Comparison of ENCODE assay signal across 18 cellular contexts in the genomic region with DNA sequence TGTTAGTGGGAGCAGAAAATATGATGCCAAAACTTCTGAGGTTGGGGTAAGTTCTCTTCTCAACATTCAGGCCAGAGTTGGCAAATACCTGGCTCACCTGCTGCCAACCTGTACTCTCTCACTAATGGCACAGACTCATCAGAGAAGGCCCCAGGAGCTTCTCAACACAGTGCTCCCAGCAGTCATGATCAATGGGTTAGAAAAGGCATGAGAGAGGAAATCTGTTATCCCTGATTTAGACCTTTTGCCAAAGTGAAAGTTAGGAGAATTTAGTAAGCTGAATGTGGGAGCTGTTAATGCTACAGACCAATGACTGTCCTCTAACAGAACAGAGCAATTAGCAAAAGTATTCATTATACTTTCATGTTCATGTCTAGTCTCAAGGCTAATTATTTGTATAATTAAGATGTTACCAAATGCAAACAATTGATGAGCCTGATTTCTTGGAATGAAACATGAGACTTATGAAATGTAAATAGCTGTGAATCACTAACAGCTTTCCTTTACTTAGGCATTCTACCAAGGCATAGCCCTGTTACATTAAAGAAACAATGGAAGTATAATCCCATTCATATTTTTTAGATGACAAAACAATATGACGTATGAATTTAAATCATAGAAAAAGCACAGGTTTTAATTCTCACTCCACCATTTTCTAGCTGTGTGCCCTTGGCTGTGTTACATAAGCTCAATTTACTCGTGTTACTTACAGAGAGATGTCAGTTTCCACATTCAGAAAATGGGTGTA.
DNase-seq lines count a peak whose midpoint lies in the region; ATAC-seq, FAIRE-seq and TF ChIP-seq lines count a peak whose summit lies in the region.
"Had no signal": no experiment of that assay in that cellular context is flagged by ENCODE, and none has a peak within 500 bp of the region (broad histone marks: within the 10 kb centered on the region; RNA-seq: fewer than 3 reads in every experiment).

No MANE protein-coding gene starts in this region.

- H3K9me3 ChIP-seq in IMR-90 (ENCODE audit: control insufficient read depth, insufficient read depth, low read length) (no peaks in the 10 kb centered on the region), mammary epithelial cell (replicated peaks; ENCODE audit: insufficient read depth, low read length) (no peaks in the 10 kb centered on the region)

- H3K14ac ChIP-seq in IMR-90 (replicated peaks; ENCODE audit: low read depth, low read length): peak overlapping the region; percentile 46

- H3K9ac ChIP-seq in IMR-90 (ENCODE audit: low read depth, low read length): peak overlapping the region; percentile 65
- H3K9ac ChIP-seq in mammary epithelial cell (ENCODE audit: insufficient read depth, low read length): no peak overlapping the region

- H3K79me1 ChIP-seq in IMR-90 (ENCODE audit: low read depth in 1 of 2, low read length in 2 of 2): no peaks in the 10 kb centered on the region

- H3K27ac ChIP-seq in IMR-90 (ENCODE audit: insufficient read depth, low read length): peak overlapping the region; percentile 89
- H3K27ac ChIP-seq in mammary epithelial cell (ENCODE audit: insufficient read depth, low read depth, low read length): peak overlapping the region; percentile 47
- no peak overlapping the region for H3K27ac ChIP-seq in foreskin keratinocyte

- FAIRE-seq in frontal cortex (lab: Jason Lieb, UNC): no peak

- H2BK20ac ChIP-seq in IMR-90 (ENCODE audit: low read depth, low read length): peak overlapping the region; percentile 60

- H3K23ac ChIP-seq in IMR-90 (ENCODE audit: low read depth, low read length): 0 out of 2 replicates have a peak overlapping the region, but pooled peaks have one; percentile 10

- H3K9me1 ChIP-seq in IMR-90 (ENCODE audit: insufficient read depth, low read length): peaks cover 3% of the 10 kb centered on the region; the same call in 1 of the 2 replicates

- H3K4me1 ChIP-seq in IMR-90 (ENCODE audit: control insufficient read depth, insufficient read depth, low read length) (peaks cover 17% of the 10 kb centered on the region), mammary epithelial cell (ENCODE audit: insufficient read depth, low read length) (peaks cover 19% of the 10 kb centered on the region), foreskin keratinocyte (peaks cover 6% of the 10 kb centered on the region)

- dilution Hi-C loops in IMR-90 (cut with HindIII; ENCODE audit: low sequenced_read_pairs, unreplicated experiment): no loop called here
- dilution Hi-C loops in mammary epithelial cell (cut with HindIII; ENCODE audit: low sequenced_read_pairs): no loop called here

- no peaks in the 10 kb centered on the region for H3K36me3 ChIP-seq in IMR-90 (ENCODE audit: control insufficient read depth, insufficient read depth, low read length)
- no peaks in the 10 kb centered on the region for H3K36me3 ChIP-seq in mammary epithelial cell (ENCODE audit: insufficient read depth, low read length)

- H3K4me1 Mint-ChIP-seq in activated CD4-positive, alpha-beta memory T cell treated with anti-CD3 and anti-CD28 coated beads, Interleukin-2, amount 10 ng/mL, durations not matched to agents 7 days and 5 days: no peaks in the 10 kb centered on the region

- H4K20me1 ChIP-seq in IMR-90 (ENCODE audit: insufficient read depth, low read length): no peaks in the 10 kb centered on the region
- H4K20me1 ChIP-seq in mammary epithelial cell (ENCODE audit: insufficient read depth, low read length): no peaks in the 10 kb centered on the region

- no peaks in the 10 kb centered on the region for H3K27me3 ChIP-seq in IMR-90 (ENCODE audit: control insufficient read depth, insufficient read depth, low read length)
- H3K27me3 ChIP-seq in mammary epithelial cell (ENCODE audit: insufficient read depth, low read length): no peaks in the 10 kb centered on the region
- no peaks in the 10 kb centered on the region for H3K27me3 ChIP-seq in foreskin keratinocyte

- H2AK5ac ChIP-seq in IMR-90 (ENCODE audit: low read depth, low read length): peak overlapping the region; percentile 76

- H3K4me2 ChIP-seq in IMR-90 (ENCODE audit: low read depth, low read length) (peak overlapping the region; percentile 85), mammary epithelial cell (ENCODE audit: insufficient read depth, low read depth, low read length) (peak overlapping the region; percentile 48)

- no peaks in the 10 kb centered on the region for H3K79me2 ChIP-seq in mammary epithelial cell (ENCODE audit: insufficient read depth, low read length)

- H2AFZ ChIP-seq in IMR-90 (replicated peaks; ENCODE audit: low read length, poor library complexity) (peak overlapping the region; percentile 68), mammary epithelial cell (ENCODE audit: low read depth, low read length) (peak overlapping the region; percentile 65)

- H3K27ac Mint-ChIP-seq in activated CD4-positive, alpha-beta memory T cell treated with anti-CD3 and anti-CD28 coated beads, Interleukin-2, amount 10 ng/mL, durations not matched to agents 7 days and 5 days: no peak overlapping the region
- H3K27ac Mint-ChIP-seq: activated T-cell treated with anti-CD3 and anti-CD28 coated beads, Interleukin-2, amount 50 U/mL, for 24 hours had no signal

- H4K5ac ChIP-seq in IMR-90 (ENCODE audit: low read depth, low read length): peak overlapping the region; percentile 92

- H3K4me3 ChIP-seq in AG10803 (ENCODE audit: low read length): no peak overlapping the region; the same call in 1 of the 2 replicates
- H3K4me3 ChIP-seq in IMR-90 (ENCODE audit: insufficient read depth, low read depth, low read length): no peak overlapping the region; the same call in 1 of the 2 replicates
- no peak overlapping the region for H3K4me3 ChIP-seq in mammary epithelial cell (replicated peaks in 1 of 3; ENCODE audit: insufficient read depth in 1 of 3, low read depth in 2 of 3, low read length in 3 of 3)
- H3K4me3 ChIP-seq: skin epidermis had no signal

- CTCF ChIA-PET in IMR-90 (lab: Yijun Ruan, JAX) (interaction anchor here (0.8 kb wide), 1 partner anchor 9 kb away, joined by 3 read pairs; no protein-coding TSS in a partner anchor), mammary epithelial cell (lab: Charles Lee; ENCODE audit: low non-redundant PET) (no interaction called here)
- CTCF ChIA-PET in activated CD4-positive, alpha-beta memory T cell treated with anti-CD3 and anti-CD28 coated beads, Interleukin-2, amount 10 ng/mL, durations not matched to agents 7 days and 5 days (lab: Charles Lee): interaction anchor here (0.6 kb wide), 1 partner anchor 155 kb away, joined by 3 read pairs; no protein-coding TSS in a partner anchor

- intact Hi-C loops in IMR-90 (cut with micrococcal nuclease): no loop called here
- intact Hi-C loops in mammary epithelial cell (cut with micrococcal nuclease): no loop called here

- no peak overlapping the region; the same call in 1 of the 2 replicates for H3K56ac ChIP-seq in IMR-90 (ENCODE audit: extremely low read depth, insufficient read depth, low read length)

- no peak for TF ChIP-seq POLR2A in IMR-90 (IDR thresholded peaks at IDR 0.05; ENCODE audit: low read depth, low read length)

- peak overlapping the region; percentile 38 to 79 for H4K8ac ChIP-seq in IMR-90 (ENCODE audit: low read depth in 2 of 2, low read length in 2 of 2)

- peak overlapping the region; percentile 90 for H2BK5ac ChIP-seq in IMR-90 (ENCODE audit: low read depth, low read length, poor library complexity, severe bottlenecking)

- no peaks in the 10 kb centered on the region for H3K36me3 Mint-ChIP-seq in activated CD4-positive, alpha-beta memory T cell treated with anti-CD3 and anti-CD28 coated beads, Interleukin-2, amount 10 ng/mL, durations not matched to agents 7 days and 5 days (ENCODE audit: low read depth)

- no peaks in the 10 kb centered on the region for H3K9me3 Mint-ChIP-seq in activated CD4-positive, alpha-beta memory T cell treated with anti-CD3 and anti-CD28 coated beads, Interleukin-2, amount 10 ng/mL, durations not matched to agents 7 days and 5 days
- H3K9me3 Mint-ChIP-seq: activated T-cell treated with anti-CD3 and anti-CD28 coated beads, Interleukin-2, amount 50 U/mL, for 24 hours had no signal

- DNase-seq in AG10803 (ENCODE audit: low read depth) (peak; percentile 31), IMR-90 (peak; percentile 76), mammary epithelial cell (peak; percentile 20), foreskin keratinocyte (peak in 1 of 2 donors; percentile 53), frontal cortex (ENCODE audit: low spot score in 2 of 2) (no peak), NCI-H1092 treated with DMSO at 0.1 percent for 48 hours (lab: John Stamatoyannopoulos, UW) (no peak), midbrain (lab: John Stamatoyannopoulos, UW) (no peak)
- no peak for DNase-seq in activated CD4-positive, alpha-beta memory T cell treated with anti-CD3 and anti-CD28 coated beads, Interleukin-2, amount 10 ng/mL, durations not matched to agents 7 days and 5 days
- DNase-seq: activated CD4-positive, alpha-beta T cell treated with anti-CD3 and anti-CD28 coated beads, Interleukin-2, amount 50 U/mL, for 4 hours; activated T-cell treated with anti-CD3 and anti-CD28 coated beads, Interleukin-2, amount 50 U/mL, for 24 hours; DMS 273 treated with DMSO at 0.1 percent for 48 hours; erythroblast; KBM-7; NCI-H1417 treated with DMSO at 0.1 percent for 48 hours; NCI-H2227 treated with DMSO at 0.1 percent for 48 hours; occipital lobe; stimulated activated naive CD4-positive, alpha-beta T cell had no signal

- H2BK120ac ChIP-seq in IMR-90 (ENCODE audit: low read depth, low read length): peak overlapping the region; percentile 77

- no peak overlapping the region for H3K4me3 Mint-ChIP-seq in activated CD4-positive, alpha-beta memory T cell treated with anti-CD3 and anti-CD28 coated beads, Interleukin-2, amount 10 ng/mL, durations not matched to agents 7 days and 5 days
- H3K4me3 Mint-ChIP-seq: activated T-cell treated with anti-CD3 and anti-CD28 coated beads, Interleukin-2, amount 50 U/mL, for 24 hours had no signal

- BruUV-seq in IMR-90 (replicated peaks; lab: Mats Ljungman, UMichigan) (no TSS peak), mammary epithelial cell (replicated peaks; lab: Mats Ljungman, UMichigan) (no TSS peak)

- no peak for TF ChIP-seq RAD21 in IMR-90 (IDR thresholded peaks at IDR 0.05; ENCODE audit: low read length)

- H4K91ac ChIP-seq in IMR-90 (ENCODE audit: insufficient read depth, low read depth, low read length): peak overlapping the region; percentile 78

- H2AK9ac ChIP-seq in IMR-90 (replicated peaks; ENCODE audit: low read depth, low read length, poor library complexity): peak overlapping the region; percentile 18

- H3K18ac ChIP-seq in IMR-90 (ENCODE audit: low read depth, low read length): peak overlapping the region; percentile 95

- POLR2A ChIA-PET in IMR-90 (lab: Charles Lee; ENCODE audit: unreplicated experiment): no interaction called here
- POLR2A ChIA-PET in activated CD4-positive, alpha-beta memory T cell treated with anti-CD3 and anti-CD28 coated beads, Interleukin-2, amount 10 ng/mL, durations not matched to agents 7 days and 5 days (lab: Charles Lee): interaction anchor here (0.6 kb wide), 1 partner anchor 1238 kb away, joined by 3 read pairs; no protein-coding TSS in a partner anchor

- no CpG with 5 or more reads among the region's 2 CpGs for WGBS in IMR-90 (ENCODE audit: extremely low coverage in 2 of 2, insufficient read length in 1 of 2), 2 experiments
- WGBS in mammary epithelial cell (ENCODE audit: low coverage, missing lambda C conversion rate): 75% methylated on average over 2 of the region's 2 CpGs

- peaks cover 27% of the 10 kb centered on the region for H3K27me3 Mint-ChIP-seq in activated CD4-positive, alpha-beta memory T cell treated with anti-CD3 and anti-CD28 coated beads, Interleukin-2, amount 10 ng/mL, durations not matched to agents 7 days and 5 days

- H3K4ac ChIP-seq in IMR-90 (ENCODE audit: low read depth, low read length): peak overlapping the region; percentile 76

- ATAC-seq in IMR-90 (ENCODE audit: low read depth) (peak; percentile 76), foreskin keratinocyte (peak; percentile 42)

- in situ Hi-C loops in IMR-90 (cut with MboI; ENCODE audit: low sequenced_read_pairs) (no loop called here), mammary epithelial cell (cut with MboI; ENCODE audit: low sequenced_read_pairs in 2 of 2) (no loop called here)

- TF ChIP-seq CTCF in AG10803 (conservative IDR thresholded peaks at IDR 0.05; ENCODE audit: low read length): no peak
- no peak for TF ChIP-seq CTCF in IMR-90 (conservative IDR thresholded peaks at IDR 0.05; ENCODE audit: low read depth, low read length)
- TF ChIP-seq CTCF in mammary epithelial cell (conservative IDR thresholded peaks at IDR 0.05 in 1 of 2, IDR thresholded peaks at IDR 0.05 in 1 of 2; ENCODE audit: extremely low read depth in 1 of 2, insufficient read depth in 1 of 2, low read depth in 1 of 2, low read length in 2 of 2): no peak
- TF ChIP-seq CTCF in foreskin keratinocyte (conservative IDR thresholded peaks at IDR 0.05): no peak

- peak overlapping the region; percentile 53; the same call in 2 of the 3 replicates for H2BK15ac ChIP-seq in IMR-90 (ENCODE audit: low read depth, low read length)

Comparison
In these comparisons a context has a peak if more than half of its experiments do, and no peak if none do; other contexts are left out.
1. DNase-seq: peak in AG10803 (single experiment), IMR-90 (single experiment) and mammary epithelial cell (single experiment); none in frontal cortex (0 of 2), NCI-H1092 treated with DMSO at 0.1 percent for 48 hours (single experiment), midbrain (single experiment) and activated CD4-positive, alpha-beta memory T cell treated with anti-CD3 and anti-CD28 coated beads, Interleukin-2, amount 10 ng/mL, durations not matched to agents 7 days and 5 days (single experiment).